Comparison of ENCODE assay signal across 9 cellular contexts in genomic region chrX:16671005-16671404, GRCh38. TPM values are rescaled to one million over a fixed set of nuclear protein-coding genes. Genes with fewer than 3 reads are reported as not detected.
A peak's percentile ranks its signal among the peaks of the same experiment; 100 is the strongest.
DNase-seq lines count a peak whose midpoint lies in the region; ATAC-seq and TF ChIP-seq lines count a peak whose summit lies in the region.
"Had no signal": no experiment of that assay in that cellular context is flagged by ENCODE, and none has a peak within 500 bp of the region (broad histone marks: within the 10 kb centered on the region; RNA-seq: fewer than 3 reads in every experiment).

No MANE protein-coding gene starts in this region.

- peaks cover 35% of the 10 kb centered on the region for H3K36me3 ChIP-seq in NT2/D1 (ENCODE audit: insufficient read depth, insufficient read length, low read length)
- H3K36me3 ChIP-seq in mesendoderm (ENCODE audit: control insufficient read depth, insufficient read depth, low read length), result no peaks in the 10 kb centered on the region

- H4K5ac ChIP-seq in mesendoderm (ENCODE audit: low read length), result no peak overlapping the region

- no peaks in the 10 kb centered on the region for H3K27me3 ChIP-seq in NT2/D1 (ENCODE audit: insufficient read depth, insufficient read length)
- no peaks in the 10 kb centered on the region for H3K27me3 ChIP-seq in mesendoderm (ENCODE audit: insufficient read depth, low read length, poor library complexity)

- no peaks in the 10 kb centered on the region for H3K79me2 ChIP-seq in mesendoderm (ENCODE audit: control insufficient read depth, insufficient read depth, low read length)

- ATAC-seq in GM18870 (IDR thresholded peaks at IDR 0.05; ENCODE audit: unreplicated experiment) (no peak), HG03457 (IDR thresholded peaks at IDR 0.05; ENCODE audit: unreplicated experiment) (no peak), HG02970 (IDR thresholded peaks at IDR 0.05; ENCODE audit: low FRiP score, unreplicated experiment) (no peak)

- H3K9ac ChIP-seq in NT2/D1 (ENCODE audit: insufficient read length, low read depth) (no peak overlapping the region), mesendoderm (ENCODE audit: low read length) (no peak overlapping the region)

- peak; percentile 36 for DNase-seq in AG09319 (ENCODE audit: extremely low read depth, low read depth)
- DNase-seq in GM12865 (ENCODE audit: low read depth), result peak; percentile 18
- DNase-seq in NT2/D1 (ENCODE audit: low read depth, low spot score), result peak; percentile 47
- peak; percentile 72 to 75 for DNase-seq in cardiac fibroblast (ENCODE audit: low read depth in 2 of 2)
- peak; percentile 57 for DNase-seq in mesendoderm

- no peak overlapping the region for H3K23ac ChIP-seq in mesendoderm (ENCODE audit: low read length)

- H3K18ac ChIP-seq in mesendoderm (ENCODE audit: low read length), result no peak overlapping the region

- H3K4me1 ChIP-seq in NT2/D1 (ENCODE audit: insufficient read depth, insufficient read length), result no peaks in the 10 kb centered on the region
- H3K4me1 ChIP-seq in mesendoderm (ENCODE audit: control insufficient read depth, low read depth, low read length), result no peaks in the 10 kb centered on the region

- no peak overlapping the region for H3K4ac ChIP-seq in mesendoderm (ENCODE audit: low read depth, low read length)

- H2BK120ac ChIP-seq in mesendoderm (ENCODE audit: low read depth, low read length), result no peak overlapping the region

- H2BK15ac ChIP-seq in mesendoderm (replicated peaks; ENCODE audit: low read depth), result no peak overlapping the region

- TF ChIP-seq CTCF in AG09319 (IDR thresholded peaks at IDR 0.05; ENCODE audit: low read depth, low read length) (peak; percentile 35), GM12865 (IDR thresholded peaks at IDR 0.05; ENCODE audit: insufficient read depth, low read depth, low read length, missing control alignments) (no peak), cardiac fibroblast (IDR thresholded peaks at IDR 0.05; ENCODE audit: low read depth, low read length) (peak; percentile 10)

- no peaks in the 10 kb centered on the region for H3K79me1 ChIP-seq in mesendoderm (ENCODE audit: low read length)

- H3K4me3 ChIP-seq in GM12865 (ENCODE audit: low read depth, low read length) (no peak overlapping the region), NT2/D1 (ENCODE audit: insufficient read length, low read depth) (no peak overlapping the region), cardiac fibroblast (replicated peaks in 1 of 2; ENCODE audit: low read depth in 2 of 2, low read length in 2 of 2) (no peak overlapping the region), mesendoderm (ENCODE audit: low read length) (no peak overlapping the region)

- no peaks in the 10 kb centered on the region for H3K9me3 ChIP-seq in NT2/D1 (ENCODE audit: insufficient read depth, low read length)

- no peak overlapping the region for H3K56ac ChIP-seq in mesendoderm (ENCODE audit: low read length)

- no peak overlapping the region for H3K27ac ChIP-seq in mesendoderm (ENCODE audit: low read depth, low read length)
- H3K27ac ChIP-seq: HL-60 had no signal

- H4K8ac ChIP-seq in mesendoderm (ENCODE audit: low read depth, low read length), result no peak overlapping the region

- H2AK5ac ChIP-seq in mesendoderm (ENCODE audit: low read length), result no peak overlapping the region

- H3K4me2 ChIP-seq in mesendoderm (ENCODE audit: low read length), result no peak overlapping the region

- H2BK5ac ChIP-seq in mesendoderm (ENCODE audit: low read length), result no peak overlapping the region

RNA-seq across cellular contexts. Expression of gene S100G, which starts 21.0 kb away (rescaled TPM):
- polyA plus RNA-seq in mesendoderm (2013, experiment 1 of 2), result not detected
- not detected for polyA plus RNA-seq in mesendoderm (2013, experiment 2 of 2)

RNA-seq across cellular contexts. Expression of gene CTPS2, which starts 41.5 kb away (rescaled TPM):
- 15.7 TPM for polyA plus RNA-seq in mesendoderm (2013, experiment 1 of 2)
- 16.1 TPM for polyA plus RNA-seq in mesendoderm (2013, experiment 2 of 2)

RNA-seq across cellular contexts. Expression of gene SYAP1, which starts 48.4 kb away (rescaled TPM):
- 13.8 TPM for polyA plus RNA-seq in mesendoderm (2013, experiment 1 of 2)
- polyA plus RNA-seq in mesendoderm (2013, experiment 2 of 2), result 12.9 TPM

Comparison
In these comparisons a context has a peak if more than half of its experiments do, and no peak if none do; other contexts are left out.
1. DNase-seq: peak in every context shown above with its lines; median percentile 74 in cardiac fibroblast; 57 in mesendoderm; 47 in NT2/D1; 36 in AG09319; 18 in GM12865.